In genomic region chr10:44982114-44982460, GRCh38 we compare ENCODE assay signal across 9 cellular contexts. TPM values are rescaled to one million over a fixed set of nuclear protein-coding genes. Genes with fewer than 3 reads are reported as not detected.
DNase-seq lines count a peak whose midpoint lies in the region; ATAC-seq, FAIRE-seq and TF ChIP-seq lines count a peak whose summit lies in the region.
"Had no signal": no experiment of that assay in that cellular context is flagged by ENCODE, and none has a peak within 500 bp of the region (broad histone marks: within the 10 kb centered on the region; RNA-seq: fewer than 3 reads in every experiment).

No MANE protein-coding gene starts in this region.

- DNase-seq in RCC 7860 (ENCODE audit: low spot score) (peak; percentile 90), esophagus muscularis mucosa (ENCODE audit: extremely low spot score) (no peak), myocyte (ENCODE audit: low read depth) (peak; percentile 81), vagina (ENCODE audit: extremely low spot score in 2 of 2) (no peak), NCI-H128 (lab: John Stamatoyannopoulos, UW; ENCODE audit: unreplicated experiment) (no peak)
- DNase-seq: activated CD4-positive, alpha-beta T cell treated with anti-CD3 and anti-CD28 coated beads, Interleukin-2, amount 50 U/mL, for 4 hours; NCI-H146 had no signal

- 86% methylated on average over 8 of the region's 9 CpGs for WGBS in esophagus muscularis mucosa

- no peak for ATAC-seq in GM21381 (IDR thresholded peaks at IDR 0.05; ENCODE audit: unreplicated experiment)
- no peak for ATAC-seq in HG03442 (IDR thresholded peaks at IDR 0.05; ENCODE audit: unreplicated experiment)

- TF ChIP-seq EP300 in esophagus muscularis mucosa (IDR thresholded peaks at IDR 0.05) = no peak

- peak; percentile 86 for FAIRE-seq in RCC 7860 (lab: Jason Lieb, UNC)

- intact Hi-C loops in esophagus muscularis mucosa (cut with DNase I) (no loop called here), vagina (cut with DNase I) (no loop called here)

- H3K4me1 ChIP-seq in esophagus muscularis mucosa (peaks cover 73 to 99% (median 94%) of the 10 kb centered on the region in 4 donors), vagina (peaks cover 54% of the 10 kb centered on the region)

- H3K9me3 ChIP-seq in esophagus muscularis mucosa (no peaks in the 10 kb centered on the region), vagina (no peaks in the 10 kb centered on the region)

- TF ChIP-seq POLR2A in esophagus muscularis mucosa (IDR thresholded peaks at IDR 0.05; ENCODE audit: low read depth) = no peak
- no peak for TF ChIP-seq POLR2A in vagina (IDR thresholded peaks at IDR 0.05)

- H3K36me3 ChIP-seq in esophagus muscularis mucosa (peaks cover 0 to 59% (median 25%) of the 10 kb centered on the region in 4 donors), vagina (no peaks in the 10 kb centered on the region)

- H3K4me3 ChIP-seq in esophagus muscularis mucosa = no peak overlapping the region
- H3K4me3 ChIP-seq in vagina = no peak overlapping the region

- H3K27ac ChIP-seq in esophagus muscularis mucosa (replicated peaks in 1 of 4) = peak overlapping the region; percentile 88 to 92 (median 90)
- peak overlapping the region; percentile 95 for H3K27ac ChIP-seq in vagina

- no peak for TF ChIP-seq CTCF in esophagus muscularis mucosa (IDR thresholded peaks at IDR 0.05)
- TF ChIP-seq CTCF in vagina (IDR thresholded peaks at IDR 0.05) = no peak

- no peaks in the 10 kb centered on the region for H3K27me3 ChIP-seq in esophagus muscularis mucosa
- no peaks in the 10 kb centered on the region for H3K27me3 ChIP-seq in vagina

RNA-seq across cellular contexts. Expression of gene DEPP1, which starts 3.5 kb away (rescaled TPM):
- 100 to 1,000 TPM in 2 of 4 donors, 10 to 100 TPM in 2; 32.0 to 413 (median 126) TPM for total RNA-seq in esophagus muscularis mucosa
- 37.4 and 55.5 TPM in 2 replicates for total RNA-seq in myocyte
- 39.3 TPM for polyA plus RNA-seq in myocyte (2012)
- total RNA-seq in vagina = 155 TPM

RNA-seq across cellular contexts. Expression of gene ZNF22, which starts 18.6 kb away (rescaled TPM):
- 10 to 100 TPM; 17.5 to 24.4 (median 19.5) TPM for total RNA-seq in esophagus muscularis mucosa
- total RNA-seq in myocyte = 25.2 and 25.9 TPM in 2 replicates
- polyA plus RNA-seq in myocyte (2012) = 6.3 TPM
- 20.6 TPM for total RNA-seq in vagina

RNA-seq across cellular contexts. Expression of gene RASSF4, which starts 22.5 kb away (rescaled TPM):
- 10 to 100 TPM; 27.6 to 41.5 (median 32.7) TPM for total RNA-seq in esophagus muscularis mucosa
- total RNA-seq in myocyte = 608 and 1,159 TPM in 2 replicates
- polyA plus RNA-seq in myocyte (2012) = 413 TPM
- total RNA-seq in vagina = 29.2 TPM

Comparison
In these comparisons a context has a peak if more than half of its experiments do, and no peak if none do; other contexts are left out.
1. DNase-seq: peak in RCC 7860 (single experiment) and myocyte (single experiment); none in esophagus muscularis mucosa (single experiment), vagina (0 of 2) and NCI-H128 (single experiment).
2. RNA of gene RASSF4, which starts 22.5 kb away (total RNA-seq): 608 to 1,159 TPM in myocyte; 27.6 to 41.5 TPM in esophagus muscularis mucosa and 29.2 TPM in vagina (single experiment); every median in the first group is over 10 times any median in the second.